ENCODE assay signal across 26 cellular contexts in genomic region chr22:29184886-29185575, GRCh38. TPM values are rescaled to one million over a fixed set of nuclear protein-coding genes. Genes with fewer than 3 reads are reported as not detected.
"Had no signal": no experiment of that assay in that cellular context is flagged by ENCODE, and none has a peak within 500 bp of the region (broad histone marks: within the 10 kb centered on the region; RNA-seq: fewer than 3 reads in every experiment).

No MANE protein-coding gene starts in this region.

- DNase-seq: activated CD4-positive, alpha-beta T cell treated with anti-CD3 and anti-CD28 coated beads, Interleukin-2, amount 50 U/mL, for 4 hours; activated effector memory CD4-positive, alpha-beta T cell treated with anti-CD3 and anti-CD28 coated beads, Interleukin-2, amount 50 U/mL, for 16 hours; activated naive CD4-positive, alpha-beta T cell treated with anti-CD3 and anti-CD28 coated beads, Interleukin-2, amount 50 U/mL, for 16 hours; activated naive CD8-positive, alpha-beta T cell treated with anti-CD3 and anti-CD28 coated beads, Interleukin-2, amount 50 U/mL, for 24 hours; activated T-cell treated with anti-CD3 and anti-CD28 coated beads, Interleukin-2, amount 50 U/mL, for 72 hours; brain microvascular endothelial cell; endodermal cell; lower lobe of right lung; mesendoderm; mucosa of descending colon; naive thymus-derived CD4-positive, alpha-beta T cell; ovary; stimulated activated CD4-positive, alpha-beta T cell treated with anti-CD3 and anti-CD28 coated beads, Interleukin-12 subunit alpha, Interleukin-12 subunit beta, amount 100 ng/mL, for 4 hours; stimulated activated CD4-positive, alpha-beta T cell treated with anti-CD3 and anti-CD28 coated beads, Interleukin-4, amount 100 ng/mL, for 4 hours; substantia nigra; T1000 had no signal

- H3K9me3 Mint-ChIP-seq: activated naive CD8-positive, alpha-beta T cell treated with anti-CD3 and anti-CD28 coated beads, Interleukin-2, amount 50 U/mL, for 24 hours; activated T-cell treated with anti-CD3 and anti-CD28 coated beads, Interleukin-2, amount 50 U/mL, for 72 hours; central memory CD8-positive, alpha-beta T cell; endodermal cell; stimulated activated naive CD8-positive, alpha-beta T cell treated with anti-CD3 and anti-CD28 coated beads, Interleukin-15, Interleukin-2, amounts not matched to agents 100 ng/mL and 50 ng/mL, for 24 hours; T-helper 1 cell treated with Interleukin-12 subunit alpha and Interleukin-12 subunit beta and Interleukin-4 antibody, amounts not matched to agents 30 μg/mL and 1 μg/mL, for 36 hours had no signal

- H3K36me3 Mint-ChIP-seq: naive thymus-derived CD4-positive, alpha-beta T cell; WTC11 had no signal

- ATAC-seq: activated naive CD8-positive, alpha-beta T cell treated with anti-CD3 and anti-CD28 coated beads, Interleukin-2, amount 50 U/mL, for 24 hours; activated T-cell treated with anti-CD3 and anti-CD28 coated beads, Interleukin-2, amount 50 U/mL, for 72 hours; gastroesophageal sphincter; lower lobe of right lung; mucosa of descending colon; naive thymus-derived CD4-positive, alpha-beta T cell; WTC11 had no signal

- H3K4me1 ChIP-seq: gastroesophageal sphincter, lower lobe of right lung, prostate gland, right atrium auricular region, tibial artery had no signal

- H3K27ac ChIP-seq: brain microvascular endothelial cell, coronary artery, gastroesophageal sphincter, lower lobe of right lung, ovary, prostate gland, right atrium auricular region, tibial artery had no signal

- H3K4me3 ChIP-seq: coronary artery, gastroesophageal sphincter, lower lobe of right lung, mucosa of descending colon, ovary, prostate gland, right atrium auricular region, tibial artery had no signal

- H3K4me3 Mint-ChIP-seq: activated naive CD8-positive, alpha-beta T cell treated with anti-CD3 and anti-CD28 coated beads, Interleukin-2, amount 50 U/mL, for 24 hours; activated T-cell treated with anti-CD3 and anti-CD28 coated beads, Interleukin-2, amount 50 U/mL, for 72 hours; central memory CD8-positive, alpha-beta T cell; endodermal cell; naive thymus-derived CD4-positive, alpha-beta T cell; stimulated activated naive CD8-positive, alpha-beta T cell treated with anti-CD3 and anti-CD28 coated beads, Interleukin-15, Interleukin-2, amounts not matched to agents 100 ng/mL and 50 ng/mL, for 24 hours; T-helper 1 cell treated with Interleukin-12 subunit alpha and Interleukin-12 subunit beta and Interleukin-4 antibody, amounts not matched to agents 30 μg/mL and 1 μg/mL, for 36 hours; WTC11 had no signal

- H3K36me3 ChIP-seq: brain microvascular endothelial cell, gastroesophageal sphincter, lower lobe of right lung, ovary, prostate gland, right atrium auricular region, tibial artery had no signal

- H3K9me3 ChIP-seq: gastroesophageal sphincter, lower lobe of right lung, mucosa of descending colon, ovary, prostate gland, right atrium auricular region, tibial artery had no signal

- H3K27ac Mint-ChIP-seq: activated naive CD8-positive, alpha-beta T cell treated with anti-CD3 and anti-CD28 coated beads, Interleukin-2, amount 50 U/mL, for 24 hours; activated T-cell treated with anti-CD3 and anti-CD28 coated beads, Interleukin-2, amount 50 U/mL, for 72 hours; naive thymus-derived CD4-positive, alpha-beta T cell; stimulated activated naive CD8-positive, alpha-beta T cell treated with anti-CD3 and anti-CD28 coated beads, Interleukin-15, Interleukin-2, amounts not matched to agents 100 ng/mL and 50 ng/mL, for 24 hours; T-helper 1 cell treated with Interleukin-12 subunit alpha and Interleukin-12 subunit beta and Interleukin-4 antibody, amounts not matched to agents 30 μg/mL and 1 μg/mL, for 36 hours; WTC11 had no signal

- H3K27me3 ChIP-seq: brain microvascular endothelial cell, ovary, right atrium auricular region had no signal

- H3K4me1 Mint-ChIP-seq: activated naive CD8-positive, alpha-beta T cell treated with anti-CD3 and anti-CD28 coated beads, Interleukin-2, amount 50 U/mL, for 24 hours; central memory CD8-positive, alpha-beta T cell; endodermal cell; naive thymus-derived CD4-positive, alpha-beta T cell had no signal

RNA-seq across cellular contexts. Expression of gene EMID1, which starts 20.7 kb away (rescaled TPM):
- total RNA-seq: activated CD8-positive, alpha-beta memory T cell treated with anti-CD3 and anti-CD28 coated beads for 36 hours had no signal
